17 cellular contexts compared by ENCODE assay signal in the genomic region with DNA sequence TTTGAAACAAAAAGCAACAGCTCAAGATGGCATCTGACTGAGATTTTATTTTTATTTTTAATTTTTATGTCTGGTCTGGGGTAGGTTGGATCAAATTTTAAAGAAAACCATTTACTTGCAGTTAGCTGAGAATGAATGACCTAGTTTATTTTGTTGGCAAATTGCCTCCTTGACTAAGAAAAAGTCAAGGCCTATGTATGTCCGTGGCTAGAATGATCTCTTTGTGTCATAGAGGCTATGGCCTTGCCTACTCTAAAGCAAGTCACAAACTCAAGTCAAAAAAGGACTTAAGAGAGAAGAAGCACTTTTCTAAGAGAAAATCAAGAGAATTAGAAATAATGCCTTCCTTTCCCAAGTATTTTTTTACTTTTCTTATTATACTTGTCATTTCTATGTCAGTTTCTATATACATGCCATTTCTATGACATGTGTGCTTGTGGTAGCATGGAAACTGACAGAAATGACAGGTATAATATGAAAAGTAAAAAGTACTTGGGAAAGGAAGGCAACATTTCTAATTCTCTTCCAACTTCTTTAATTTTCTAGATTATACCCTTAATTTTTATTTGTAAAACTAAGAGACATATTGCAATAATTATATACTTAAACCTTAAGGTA.
A peak's percentile ranks its signal among the peaks of the same experiment; 100 is the strongest.
DNase-seq lines count a peak whose midpoint lies in the region; ATAC-seq, FAIRE-seq and TF ChIP-seq lines count a peak whose summit lies in the region.
"Had no signal": no experiment of that assay in that cellular context is flagged by ENCODE, and none has a peak within 500 bp of the region (broad histone marks: within the 10 kb centered on the region; RNA-seq: fewer than 3 reads in every experiment).

No MANE protein-coding gene starts in this region.

- no peak overlapping the region for H2AFZ ChIP-seq in osteoblast (ENCODE audit: low read length)

- DNase-seq in COLO829 (ENCODE audit: low spot score) (peak; percentile 77), SK-MEL-5 (ENCODE audit: low read depth, low spot score) (peak; percentile 13), foreskin melanocyte (peak; percentile 57), osteoblast (ENCODE audit: insufficient read length, low spot score, missing footprints) (peak; percentile 44), lower lobe of right lung (no peak), GM19239 (ENCODE audit: insufficient read length, low spot score) (no peak)
- DNase-seq in activated T-cell treated with anti-CD3 and anti-CD28 coated beads, Interleukin-2, amount 50 U/mL, for 72 hours = no peak
- DNase-seq: 8988T; Calu3; CD4-positive, alpha-beta memory T cell; DMS79 treated with DMSO at 0.1 percent for 48 hours; GF-D8 had no signal

- no peak for ATAC-seq in activated T-cell treated with anti-CD3 and anti-CD28 coated beads, Interleukin-2, amount 50 U/mL, for 72 hours (replicated peaks in 1 of 2)
- ATAC-seq in GM21515 (IDR thresholded peaks at IDR 0.05; ENCODE audit: unreplicated experiment) = no peak
- no peak for ATAC-seq in lower lobe of right lung

- H3K27ac Mint-ChIP-seq in activated T-cell treated with anti-CD3 and anti-CD28 coated beads, Interleukin-2, amount 50 U/mL, for 72 hours = no peak overlapping the region
- H3K27ac Mint-ChIP-seq: CD14-positive monocyte; CD4-positive, alpha-beta memory T cell had no signal

- no peaks in the 10 kb centered on the region for H3K36me3 Mint-ChIP-seq in activated T-cell treated with anti-CD3 and anti-CD28 coated beads, Interleukin-2, amount 50 U/mL, for 72 hours (ENCODE audit: insufficient read depth in 2 of 2)
- H3K36me3 Mint-ChIP-seq: CD14-positive monocyte; CD4-positive, alpha-beta memory T cell had no signal

- H3K9me3 ChIP-seq in osteoblast (ENCODE audit: low read depth, low read length) (no peaks in the 10 kb centered on the region), lower lobe of right lung (no peaks in the 10 kb centered on the region)
- H3K9me3 ChIP-seq: BLaER1, HAP-1 had no signal

- no peaks in the 10 kb centered on the region for H4K20me1 ChIP-seq in osteoblast (ENCODE audit: insufficient read depth, low read length)
- H4K20me1 ChIP-seq: BLaER1 had no signal

- no peak for TF ChIP-seq CTCF in osteoblast (IDR thresholded peaks at IDR 0.05; ENCODE audit: extremely low read depth, low read depth, low read length)
- TF ChIP-seq CTCF in lower lobe of right lung (IDR thresholded peaks at IDR 0.05) = no peak

- no peaks in the 10 kb centered on the region for H3K27me3 ChIP-seq in osteoblast (ENCODE audit: insufficient read depth, low read length)
- no peaks in the 10 kb centered on the region for H3K27me3 ChIP-seq in lower lobe of right lung (ENCODE audit: low read depth)
- H3K27me3 ChIP-seq: BLaER1 had no signal

- H3K4me2 ChIP-seq in osteoblast (ENCODE audit: insufficient read depth, low read length) = no peak overlapping the region
- H3K4me2 ChIP-seq: BLaER1 had no signal

- no peaks in the 10 kb centered on the region for H3K36me3 ChIP-seq in osteoblast (ENCODE audit: insufficient read depth, low read length)
- H3K36me3 ChIP-seq in lower lobe of right lung = no peaks in the 10 kb centered on the region
- H3K36me3 ChIP-seq: BLaER1, HAP-1 had no signal

- no peaks in the 10 kb centered on the region for H3K27me3 Mint-ChIP-seq in activated T-cell treated with anti-CD3 and anti-CD28 coated beads, Interleukin-2, amount 50 U/mL, for 72 hours (ENCODE audit: low read depth)

- H3K4me1 Mint-ChIP-seq in activated T-cell treated with anti-CD3 and anti-CD28 coated beads, Interleukin-2, amount 50 U/mL, for 72 hours (ENCODE audit: low read depth) = no peaks in the 10 kb centered on the region
- H3K4me1 Mint-ChIP-seq: CD14-positive monocyte had no signal

- H3K4me3 ChIP-seq in osteoblast (ENCODE audit: insufficient read depth, low read length) (no peak overlapping the region), lower lobe of right lung (no peak overlapping the region)
- H3K4me3 ChIP-seq: BLaER1, HAP-1 had no signal

- in situ Hi-C loops in SK-MEL-5 (cut with HindIII; ENCODE audit: low pct_unique_long_range_greater_than_20kb, low sequenced_read_pairs) = no loop called here

- peaks cover 0 to 3% of the 10 kb centered on the region in 2 donors for H3K9me3 Mint-ChIP-seq in activated T-cell treated with anti-CD3 and anti-CD28 coated beads, Interleukin-2, amount 50 U/mL, for 72 hours

- FAIRE-seq in GM19239 (lab: Jason Lieb, UNC) = no peak

- H3K4me1 ChIP-seq in osteoblast (ENCODE audit: insufficient read depth, low read length) (no peaks in the 10 kb centered on the region), lower lobe of right lung (no peaks in the 10 kb centered on the region)
- H3K4me1 ChIP-seq: BLaER1 had no signal

- intact Hi-C loops in lower lobe of right lung (cut with DNase I) = no loop called here

- H3K27ac ChIP-seq in osteoblast (ENCODE audit: low read depth, low read length) (no peak overlapping the region), lower lobe of right lung (no peak overlapping the region)
- H3K27ac ChIP-seq: BLaER1, HL-60 had no signal

- no peak overlapping the region for H3K4me3 Mint-ChIP-seq in activated T-cell treated with anti-CD3 and anti-CD28 coated beads, Interleukin-2, amount 50 U/mL, for 72 hours
- H3K4me3 Mint-ChIP-seq: CD14-positive monocyte; CD4-positive, alpha-beta memory T cell had no signal

- no peaks in the 10 kb centered on the region for H3K79me2 ChIP-seq in osteoblast (ENCODE audit: insufficient read depth, low read length)

Comparison
In these comparisons a context has a peak if more than half of its experiments do, and no peak if none do; other contexts are left out.
1. DNase-seq: peak in COLO829 (single experiment), SK-MEL-5 (single experiment), foreskin melanocyte (single experiment) and osteoblast (single experiment); none in activated T-cell treated with anti-CD3 and anti-CD28 coated beads, Interleukin-2, amount 50 U/mL, for 72 hours (0 of 2), lower lobe of right lung (single experiment) and GM19239 (single experiment).